ENCODE assay signal across 1 cellular context in genomic region chr15:73926191-73927002, GRCh38.
TF ChIP-seq lines count a peak whose summit lies in the region.

A gene with protein sequence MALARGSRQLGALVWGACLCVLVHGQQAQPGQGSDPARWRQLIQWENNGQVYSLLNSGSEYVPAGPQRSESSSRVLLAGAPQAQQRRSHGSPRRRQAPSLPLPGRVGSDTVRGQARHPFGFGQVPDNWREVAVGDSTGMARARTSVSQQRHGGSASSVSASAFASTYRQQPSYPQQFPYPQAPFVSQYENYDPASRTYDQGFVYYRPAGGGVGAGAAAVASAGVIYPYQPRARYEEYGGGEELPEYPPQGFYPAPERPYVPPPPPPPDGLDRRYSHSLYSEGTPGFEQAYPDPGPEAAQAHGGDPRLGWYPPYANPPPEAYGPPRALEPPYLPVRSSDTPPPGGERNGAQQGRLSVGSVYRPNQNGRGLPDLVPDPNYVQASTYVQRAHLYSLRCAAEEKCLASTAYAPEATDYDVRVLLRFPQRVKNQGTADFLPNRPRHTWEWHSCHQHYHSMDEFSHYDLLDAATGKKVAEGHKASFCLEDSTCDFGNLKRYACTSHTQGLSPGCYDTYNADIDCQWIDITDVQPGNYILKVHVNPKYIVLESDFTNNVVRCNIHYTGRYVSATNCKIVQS (plus strand): TSS chr15:73926462. CDS start chr15:73926784, 322 bp downstream.

TF ChIP-seq in SK-N-SH treated with all-trans-retinoic acid at 6 μM for 48 hours, 23 proteins besides CTCF, POLR2A, EP300 and RAD21 (continued from another document):
- no peak for TF ChIP-seq PATZ1 (CRISPR knock-in tag; IDR thresholded peaks at IDR 0.05; ENCODE audit: borderline replicate concordance)
- no peak for TF ChIP-seq ZC3H10 (CRISPR knock-in tag; IDR thresholded peaks at IDR 0.05)
